In the genomic region with DNA sequence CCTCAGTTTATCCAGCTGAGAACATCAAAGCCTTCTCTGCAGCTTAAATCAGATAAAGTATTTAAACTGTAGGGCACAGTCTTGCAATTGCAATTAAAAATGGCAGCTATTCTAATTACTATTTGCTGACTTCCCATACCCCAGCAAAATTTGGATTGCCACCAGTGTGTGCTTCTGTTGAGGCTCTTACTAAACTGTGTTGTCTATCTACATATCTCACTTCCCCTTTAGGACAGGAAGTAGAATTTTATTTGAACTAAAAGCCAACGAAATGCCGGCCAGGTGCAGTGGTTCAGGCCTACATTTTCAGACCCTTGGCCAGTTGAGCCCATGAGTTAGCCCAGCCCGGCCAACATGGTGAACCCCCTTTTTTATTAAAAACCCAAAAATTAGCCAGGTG, we compare ENCODE assay signal across 11 cellular contexts. TPM values are rescaled to one million over a fixed set of nuclear protein-coding genes. Genes with fewer than 3 reads are reported as not detected.
A peak's percentile ranks its signal among the peaks of the same experiment; 100 is the strongest.
DNase-seq lines count a peak whose midpoint lies in the region; ATAC-seq lines count a peak whose summit lies in the region.
"Had no signal": no experiment of that assay in that cellular context is flagged by ENCODE, and none has a peak within 500 bp of the region (broad histone marks: within the 10 kb centered on the region; RNA-seq: fewer than 3 reads in every experiment).

No MANE protein-coding gene starts in this region.

- no peak overlapping the region for H3K4me3 Mint-ChIP-seq in stimulated activated memory B cell treated with anti-CD40 and anti-IgM and Interleukin-4, amounts not matched to agents 10 μg/mL and 1 μg/mL and 100 μg/mL, for 72 hours
- H3K4me3 Mint-ChIP-seq: activated CD4-positive, alpha-beta memory T cell treated with anti-CD3 and anti-CD28 coated beads, Interleukin-2, amount 10 ng/mL, durations not matched to agents 7 days and 5 days had no signal

- H3K27ac Mint-ChIP-seq in stimulated activated memory B cell treated with anti-CD40 and anti-IgM and Interleukin-4, amounts not matched to agents 10 μg/mL and 1 μg/mL and 100 μg/mL, for 72 hours = peak overlapping the region; percentile 41
- H3K27ac Mint-ChIP-seq: activated CD4-positive, alpha-beta memory T cell treated with anti-CD3 and anti-CD28 coated beads, Interleukin-2, amount 10 ng/mL, durations not matched to agents 7 days and 5 days had no signal

- DNase-seq in NCI-H1092 (lab: John Stamatoyannopoulos, UW) (no peak), NCI-H510A treated with DMSO at 0.1 percent for 48 hours (lab: John Stamatoyannopoulos, UW) (no peak), left colon (no peak)
- DNase-seq: activated CD4-positive, alpha-beta memory T cell treated with anti-CD3 and anti-CD28 coated beads, Interleukin-2, amount 10 ng/mL, durations not matched to agents 7 days and 5 days; KBM-7; ovary; PC-3 had no signal

- peaks cover 28% of the 10 kb centered on the region for H3K4me1 Mint-ChIP-seq in stimulated activated memory B cell treated with anti-CD40 and anti-IgM and Interleukin-4, amounts not matched to agents 10 μg/mL and 1 μg/mL and 100 μg/mL, for 72 hours
- H3K4me1 Mint-ChIP-seq: activated CD4-positive, alpha-beta memory T cell treated with anti-CD3 and anti-CD28 coated beads, Interleukin-2, amount 10 ng/mL, durations not matched to agents 7 days and 5 days had no signal

- ATAC-seq in GM19035 (IDR thresholded peaks at IDR 0.05; ENCODE audit: unreplicated experiment) (peak; percentile 97), HG02610 (IDR thresholded peaks at IDR 0.05; ENCODE audit: unreplicated experiment) (peak; percentile 88), HG03460 (IDR thresholded peaks at IDR 0.05; ENCODE audit: unreplicated experiment) (peak; percentile 94), left colon (no peak)
- ATAC-seq in stimulated activated memory B cell treated with anti-CD40 and anti-IgM and Interleukin-4, amounts not matched to agents 10 μg/mL and 1 μg/mL and 100 μg/mL, for 72 hours = peak; percentile 96
- ATAC-seq: PC-3 had no signal

- no peaks in the 10 kb centered on the region for H3K36me3 Mint-ChIP-seq in stimulated activated memory B cell treated with anti-CD40 and anti-IgM and Interleukin-4, amounts not matched to agents 10 μg/mL and 1 μg/mL and 100 μg/mL, for 72 hours

- no peaks in the 10 kb centered on the region for H3K27me3 Mint-ChIP-seq in stimulated activated memory B cell treated with anti-CD40 and anti-IgM and Interleukin-4, amounts not matched to agents 10 μg/mL and 1 μg/mL and 100 μg/mL, for 72 hours

- H3K9me3 Mint-ChIP-seq in stimulated activated memory B cell treated with anti-CD40 and anti-IgM and Interleukin-4, amounts not matched to agents 10 μg/mL and 1 μg/mL and 100 μg/mL, for 72 hours = peaks cover 5% of the 10 kb centered on the region

- intact Hi-C loops in left colon (cut with DNase I, micrococcal nuclease) = no loop called here

RNA-seq across cellular contexts. Expression of gene SAA4, which starts 7.1 kb away (rescaled TPM):
- not detected for total RNA-seq in left colon
- total RNA-seq: activated CD4-positive, alpha-beta memory T cell treated with anti-CD3 and anti-CD28 coated beads, Interleukin-2, amount 10 ng/mL, durations not matched to agents 7 days and 5 days; PC-3 had no signal

RNA-seq across cellular contexts. Expression of gene SAA2, which starts 19.0 kb away (rescaled TPM):
- total RNA-seq in left colon = 1 to 10 TPM in 1 of 2 donors, under 1 TPM in 1; 0.58 to 1.1 TPM
- total RNA-seq: PC-3 had no signal

RNA-seq across cellular contexts. Expression of gene SAA1, which starts 36.6 kb away (rescaled TPM):
- total RNA-seq in left colon = 10 to 100 TPM in 1 of 2 donors, 1 to 10 TPM in 1; 3.1 to 11.3 TPM
- total RNA-seq: activated CD4-positive, alpha-beta memory T cell treated with anti-CD3 and anti-CD28 coated beads, Interleukin-2, amount 10 ng/mL, durations not matched to agents 7 days and 5 days; PC-3 had no signal

RNA-seq across cellular contexts. Expression of gene MRGPRX4, which starts 56.9 kb away (rescaled TPM):
- total RNA-seq in left colon = not detected
- total RNA-seq: activated CD4-positive, alpha-beta memory T cell treated with anti-CD3 and anti-CD28 coated beads, Interleukin-2, amount 10 ng/mL, durations not matched to agents 7 days and 5 days; ovary; PC-3 had no signal
